Comparison of ENCODE assay signal across 18 cellular contexts in genomic region chr5:169832845-169833244, GRCh38.
DNase-seq lines count a peak whose midpoint lies in the region; ATAC-seq and TF ChIP-seq lines count a peak whose summit lies in the region.
"Had no signal": no experiment of that assay in that cellular context is flagged by ENCODE, and none has a peak within 500 bp of the region (broad histone marks: within the 10 kb centered on the region; RNA-seq: fewer than 3 reads in every experiment).

No MANE protein-coding gene starts in this region.

- H3K9me3 ChIP-seq in parathyroid adenoma (ENCODE audit: control insufficient read depth, low read length), result no peaks in the 10 kb centered on the region
- H3K9me3 ChIP-seq: ascending aorta, heart right ventricle, lower lobe of right lung had no signal

- no peak overlapping the region for H3K4me2 ChIP-seq in parathyroid adenoma (ENCODE audit: low read length)

- no peak overlapping the region for H3K9ac ChIP-seq in parathyroid adenoma

- H3K4me3 Mint-ChIP-seq in activated T-cell treated with anti-CD3 and anti-CD28 coated beads, Interleukin-2, amount 50 U/mL, for 72 hours, result peak overlapping the region in 1 of 2 donors; percentile 26
- H3K4me3 Mint-ChIP-seq: IgD-negative memory B cell had no signal

- H3K9me3 Mint-ChIP-seq in activated T-cell treated with anti-CD3 and anti-CD28 coated beads, Interleukin-2, amount 50 U/mL, for 72 hours, result no peaks in the 10 kb centered on the region
- H3K9me3 Mint-ChIP-seq: IgD-negative memory B cell had no signal

- H3K27ac Mint-ChIP-seq in activated T-cell treated with anti-CD3 and anti-CD28 coated beads, Interleukin-2, amount 50 U/mL, for 72 hours, result peak overlapping the region; percentile 77

- no peak for ATAC-seq in activated T-cell treated with anti-CD3 and anti-CD28 coated beads, Interleukin-2, amount 50 U/mL, for 72 hours (replicated peaks in 1 of 2)
- ATAC-seq in GM18909 (IDR thresholded peaks at IDR 0.05; ENCODE audit: poor library complexity, unreplicated experiment), result peak; percentile 37
- no peak for ATAC-seq in HG03521 (IDR thresholded peaks at IDR 0.05; ENCODE audit: unreplicated experiment)
- ATAC-seq in HG02571 (IDR thresholded peaks at IDR 0.05; ENCODE audit: unreplicated experiment), result no peak
- ATAC-seq: heart right ventricle, lower lobe of right lung had no signal

- H3K4me1 Mint-ChIP-seq in activated T-cell treated with anti-CD3 and anti-CD28 coated beads, Interleukin-2, amount 50 U/mL, for 72 hours (ENCODE audit: low read depth), result peaks cover 48% of the 10 kb centered on the region

- no peak for TF ChIP-seq CTCF in parathyroid adenoma (IDR thresholded peaks at IDR 0.05)

- peaks cover 2% of the 10 kb centered on the region for H3K4me1 ChIP-seq in parathyroid adenoma
- H3K4me1 ChIP-seq: ascending aorta, heart right ventricle, lower lobe of right lung had no signal

- peak overlapping the region; percentile 33 for H2AFZ ChIP-seq in parathyroid adenoma

- no peak overlapping the region for H3K4me3 ChIP-seq in parathyroid adenoma (ENCODE audit: low read depth, low read length)
- H3K4me3 ChIP-seq: ascending aorta, heart right ventricle, lower lobe of right lung had no signal

- H3K27me3 ChIP-seq in parathyroid adenoma (ENCODE audit: control insufficient read depth, insufficient read depth, low read length), result no peaks in the 10 kb centered on the region
- H3K27me3 ChIP-seq: ascending aorta, heart right ventricle had no signal

- H3K27ac ChIP-seq in parathyroid adenoma, result no peak overlapping the region
- H3K27ac ChIP-seq: ascending aorta, heart right ventricle, lower lobe of right lung had no signal

- H3K27me3 Mint-ChIP-seq in activated T-cell treated with anti-CD3 and anti-CD28 coated beads, Interleukin-2, amount 50 U/mL, for 72 hours (ENCODE audit: low read depth), result no peaks in the 10 kb centered on the region
- H3K27me3 Mint-ChIP-seq: IgD-negative memory B cell had no signal

- no peak for DNase-seq in activated T-cell treated with anti-CD3 and anti-CD28 coated beads, Interleukin-2, amount 50 U/mL, for 72 hours
- DNase-seq in activated T-cell treated with anti-CD3 and anti-CD28 coated beads, Interleukin-2, amount 50 U/mL, for 1 hour, result no peak
- DNase-seq in NCI-H69 (lab: John Stamatoyannopoulos, UW), result peak; percentile 35
- DNase-seq in stimulated activated CD8-positive, alpha-beta memory T cell treated with anti-CD3 and anti-CD28 coated beads, Interleukin-4, amount 100 ng/mL, for 48 hours, result no peak
- DNase-seq: activated effector memory CD4-positive, alpha-beta T cell treated with Interleukin-2 at 50 U/mL for 16 hours; heart right ventricle; lower lobe of right lung; MM.1S; NCI-H1930; NCI-H446; stimulated activated CD4-positive, alpha-beta T cell treated with anti-CD3 and anti-CD28 coated beads, Interleukin-2, amount 100 ng/mL, for 24 hours; substantia nigra had no signal

- H3K36me3 Mint-ChIP-seq in activated T-cell treated with anti-CD3 and anti-CD28 coated beads, Interleukin-2, amount 50 U/mL, for 72 hours (ENCODE audit: insufficient read depth in 2 of 2), result peaks cover 3 to 15% of the 10 kb centered on the region in 2 donors

- no peaks in the 10 kb centered on the region for H3K79me2 ChIP-seq in parathyroid adenoma

- H3K36me3 ChIP-seq in parathyroid adenoma (ENCODE audit: control insufficient read depth, insufficient read depth, low read length), result no peaks in the 10 kb centered on the region
- H3K36me3 ChIP-seq: ascending aorta, heart right ventricle, lower lobe of right lung had no signal
